In the genomic region with DNA sequence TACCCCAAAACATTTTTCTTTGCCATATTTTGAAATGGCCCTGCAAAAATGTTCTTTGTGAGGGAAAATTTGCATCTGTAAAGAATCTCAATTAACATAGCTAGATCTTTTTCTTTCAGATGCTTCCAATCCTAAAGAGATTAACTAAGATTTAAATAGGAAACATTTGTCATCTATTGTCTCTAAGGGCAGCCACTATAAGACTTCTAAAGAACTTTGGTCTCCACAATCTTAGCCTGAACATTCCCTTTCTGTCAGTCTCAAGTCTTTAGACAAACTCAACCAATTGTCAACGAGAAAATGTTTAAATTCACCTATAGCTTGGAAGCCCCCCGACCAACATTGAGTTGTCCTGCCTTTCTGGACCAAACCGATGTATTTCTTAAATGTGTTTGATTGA, we compare ENCODE assay signal across 18 cellular contexts.
"Had no signal": no experiment of that assay in that cellular context is flagged by ENCODE, and none has a peak within 500 bp of the region (broad histone marks: within the 10 kb centered on the region; RNA-seq: fewer than 3 reads in every experiment).

No MANE protein-coding gene starts in this region.

- H3K4me1 Mint-ChIP-seq: naive thymus-derived CD4-positive, alpha-beta T cell had no signal

- H3K9me3 ChIP-seq: ovary, sigmoid colon, stomach, thoracic aorta, transverse colon had no signal

- H3K27ac ChIP-seq: dorsolateral prefrontal cortex, esophagus squamous epithelium, ovary, right atrium auricular region, sigmoid colon, skin epidermis, stomach, thoracic aorta, transverse colon had no signal

- DNase-seq: cortex of kidney; dorsolateral prefrontal cortex; effector memory CD4-positive, alpha-beta T cell; esophagus squamous epithelium; foreskin fibroblast; kidney glomerular epithelial cell; mammary epithelial cell; naive thymus-derived CD4-positive, alpha-beta T cell; ovary; sigmoid colon; stimulated activated naive CD4-positive, alpha-beta T cell; stomach; substantia nigra; transverse colon had no signal

- H3K27me3 ChIP-seq: ovary, right atrium auricular region, sigmoid colon, transverse colon had no signal

- H3K36me3 Mint-ChIP-seq: naive thymus-derived CD4-positive, alpha-beta T cell had no signal

- H3K4me1 ChIP-seq: esophagus squamous epithelium, right atrium auricular region, sigmoid colon, stomach, transverse colon had no signal

- H3K27ac Mint-ChIP-seq: naive thymus-derived CD4-positive, alpha-beta T cell had no signal

- ATAC-seq: left lobe of liver; naive thymus-derived CD4-positive, alpha-beta T cell had no signal

- H3K36me3 ChIP-seq: esophagus squamous epithelium, ovary, right atrium auricular region, sigmoid colon, stomach, thoracic aorta, transverse colon had no signal

- H3K4me3 Mint-ChIP-seq: naive thymus-derived CD4-positive, alpha-beta T cell had no signal

- H3K4me3 ChIP-seq: dorsolateral prefrontal cortex, esophagus squamous epithelium, ovary, right atrium auricular region, sigmoid colon, skin epidermis, stomach, thoracic aorta, transverse colon had no signal
